8 cellular contexts compared by ENCODE assay signal in the genomic region with DNA sequence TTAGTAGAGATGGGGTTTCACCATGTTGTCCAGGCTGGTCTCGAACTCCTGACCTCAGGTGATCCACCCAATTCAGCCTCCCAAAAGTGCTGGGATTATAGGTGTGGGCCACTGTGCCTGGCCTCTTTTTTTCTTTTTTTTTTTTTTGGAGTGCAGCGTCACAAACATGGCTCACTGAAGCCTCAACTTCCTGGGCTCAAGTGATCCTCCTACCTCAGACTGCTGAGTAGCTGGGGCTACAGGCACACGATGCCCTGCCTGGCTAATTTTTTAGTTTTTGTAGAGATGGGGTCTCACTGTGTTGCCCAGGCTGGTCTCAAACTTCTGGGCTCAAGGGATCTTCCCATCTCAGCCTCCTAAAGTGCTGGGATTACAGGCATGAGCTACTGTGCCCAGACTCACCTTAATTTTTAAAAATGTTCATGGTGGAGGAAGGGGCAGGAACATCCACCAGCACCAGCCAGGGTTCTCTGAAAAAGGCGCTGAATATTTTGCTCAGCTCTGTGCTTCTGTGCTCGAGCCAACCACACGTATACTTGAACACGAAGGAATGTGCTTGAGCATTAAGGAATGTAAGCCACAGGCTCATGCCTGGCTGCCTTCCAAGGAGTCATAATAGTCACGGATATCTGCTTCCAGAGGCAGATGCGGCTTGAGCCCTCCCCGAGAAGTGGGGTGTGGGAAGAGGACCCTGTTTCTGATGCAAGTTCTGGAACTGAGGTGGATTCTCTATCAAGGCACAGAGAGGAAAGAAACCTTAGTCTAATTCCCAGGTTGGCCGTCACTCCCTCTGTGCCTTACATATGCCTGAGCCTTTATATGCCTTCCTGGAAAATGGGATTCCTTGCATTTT.
DNase-seq lines count a peak whose midpoint lies in the region; ATAC-seq and TF ChIP-seq lines count a peak whose summit lies in the region.

No MANE protein-coding gene starts in this region.

- H3K9ac ChIP-seq in fibroblast of lung (ENCODE audit: insufficient read depth, low read length): no peak overlapping the region

- no TSS peak for BruUV-seq in Panc1 (replicated peaks; lab: Mats Ljungman, UMichigan)

- peak overlapping the region; percentile 78 for H3K27ac ChIP-seq in Panc1 (ENCODE audit: low read length)
- H3K27ac ChIP-seq in fibroblast of lung (ENCODE audit: insufficient read depth, low read length): peak overlapping the region; percentile 75
- H3K27ac ChIP-seq in prostate gland: no peak overlapping the region

- TF ChIP-seq POLR2A in prostate gland (IDR thresholded peaks at IDR 0.05) (no peak), GM18505 (IDR thresholded peaks at IDR 0.05; ENCODE audit: borderline replicate concordance, extremely low read depth, insufficient read depth, insufficient read length) (no peak)

- H3K4me1 ChIP-seq in Panc1 (ENCODE audit: control insufficient read depth, insufficient read depth, low read length) (peaks cover 15% of the 10 kb centered on the region), fibroblast of lung (ENCODE audit: control insufficient read depth, extremely low read depth, insufficient read depth, low read length) (peaks cover 16% of the 10 kb centered on the region), prostate gland (replicated peaks) (no peaks in the 10 kb centered on the region)

- H3K9me3 ChIP-seq in Panc1 (ENCODE audit: control insufficient read depth, insufficient read depth, low read depth, low read length): no peaks in the 10 kb centered on the region
- H3K9me3 ChIP-seq in fibroblast of lung (ENCODE audit: control insufficient read depth, insufficient read depth, low read depth, low read length): no peaks in the 10 kb centered on the region
- no peaks in the 10 kb centered on the region for H3K9me3 ChIP-seq in prostate gland

- TF ChIP-seq CTCF in Panc1 (IDR thresholded peaks at IDR 0.05) (no peak), fibroblast of lung (conservative IDR thresholded peaks at IDR 0.05 in 1 of 2, IDR thresholded peaks at IDR 0.05 in 1 of 2; ENCODE audit: low read depth in 1 of 2, low read length in 2 of 2) (no peak), prostate gland (IDR thresholded peaks at IDR 0.05) (no peak)

- H3K4me3 ChIP-seq in Panc1 (ENCODE audit: low read depth in 2 of 2, low read length in 2 of 2) (peak overlapping the region in 1 of 2 experiments; percentile 6; a peak in 1 of 4 replicates), fibroblast of lung (replicated peaks in 1 of 4; ENCODE audit: control extremely low read depth in 1 of 4, insufficient read depth in 1 of 4, low read depth in 3 of 4, low read length in 4 of 4) (no peak overlapping the region), prostate gland (no peak overlapping the region)

- H3K36me3 ChIP-seq in Panc1 (ENCODE audit: control insufficient read depth, insufficient read depth, low read length): no peaks in the 10 kb centered on the region
- H3K36me3 ChIP-seq in fibroblast of lung (ENCODE audit: control insufficient read depth, insufficient read depth, low read length): peaks cover 2% of the 10 kb centered on the region
- H3K36me3 ChIP-seq in prostate gland: no peaks in the 10 kb centered on the region

- H3K79me2 ChIP-seq in fibroblast of lung (ENCODE audit: control insufficient read depth, insufficient read depth, low read length): no peaks in the 10 kb centered on the region

- ATAC-seq in Panc1: peak; percentile 96
- no peak for ATAC-seq in GM21528 (IDR thresholded peaks at IDR 0.05; ENCODE audit: low FRiP score, unreplicated experiment)
- ATAC-seq in GM21825 (IDR thresholded peaks at IDR 0.05; ENCODE audit: unreplicated experiment): no peak
- no peak for ATAC-seq in GM18505 (IDR thresholded peaks at IDR 0.05; ENCODE audit: unreplicated experiment)

- no peaks in the 10 kb centered on the region for H4K20me1 ChIP-seq in fibroblast of lung (ENCODE audit: control insufficient read depth, extremely low read depth, insufficient read depth, low read length)

- no peak overlapping the region for H2AFZ ChIP-seq in fibroblast of lung (ENCODE audit: low read length)

- DNase-seq in GM04503 (ENCODE audit: low read depth) (peak; percentile 94), Panc1 (ENCODE audit: low read depth, low spot score) (no peak), fibroblast of lung (ENCODE audit: low read depth in 2 of 2) (peak; percentile 97 to 98), prostate gland (ENCODE audit: low spot score) (peak; percentile 44), D341Med (ENCODE audit: low spot score) (no peak)

- H3K27me3 ChIP-seq in Panc1 (ENCODE audit: control insufficient read depth, insufficient read depth, low read length) (no peaks in the 10 kb centered on the region), fibroblast of lung (ENCODE audit: control insufficient read depth, insufficient read depth, low read length) (no peaks in the 10 kb centered on the region), prostate gland (replicated peaks; ENCODE audit: insufficient read depth) (no peaks in the 10 kb centered on the region)

- 39% methylated on average over 11 of the region's 11 CpGs for WGBS in prostate gland

- peak overlapping the region; percentile 52 for H3K4me2 ChIP-seq in fibroblast of lung (ENCODE audit: extremely low read depth, insufficient read depth, low read length)

- POLR2A ChIA-PET in Panc1 (lab: Charles Lee): interaction anchor here (0.6 kb wide), 1 partner anchor 237 kb away, joined by 3 read pairs; no protein-coding TSS in a partner anchor

- in situ Hi-C loops in Panc1 (cut with HindIII; ENCODE audit: low pct_unique_long_range_greater_than_20kb, low sequenced_read_pairs): no loop called here

- CTCF ChIA-PET in Panc1 (lab: Charles Lee): no interaction called here

- intact Hi-C loops in Panc1 (cut with micrococcal nuclease; ENCODE audit: unreplicated experiment) (no loop called here), prostate gland (cut with DNase I) (no loop called here)

Comparison
In these comparisons a context has a peak if more than half of its experiments do, and no peak if none do; other contexts are left out.
1. DNase-seq: peak in GM04503 (single experiment), fibroblast of lung (2 of 2) and prostate gland (single experiment); none in Panc1 (single experiment) and D341Med (single experiment).
2. H3K27ac ChIP-seq: peak in Panc1 (single experiment) and fibroblast of lung (single experiment); none in prostate gland (0 of 2).